In the genomic region with DNA sequence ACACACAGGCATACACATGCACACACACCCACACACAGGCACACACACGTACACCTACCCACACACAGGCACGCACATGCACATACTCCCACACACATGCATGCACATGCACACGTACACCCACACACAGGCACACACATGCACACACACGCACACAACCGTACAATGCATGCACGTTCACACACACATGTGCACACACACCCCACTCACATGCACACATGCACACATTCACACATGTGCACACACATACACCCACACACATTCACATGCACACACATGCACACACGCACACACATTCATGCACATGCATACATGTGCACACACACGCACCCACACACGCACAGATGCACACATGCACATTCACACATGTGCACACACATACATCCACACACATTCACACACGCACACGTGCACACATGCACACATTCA, we compare ENCODE assay signal across 2 cellular contexts.
TF ChIP-seq lines count a peak whose summit lies in the region.

No MANE protein-coding gene starts in this region.

TF ChIP-seq in GM12878, 131 proteins besides CTCF, POLR2A, EP300 and RAD21:
- TF ChIP-seq, protein P1, sequence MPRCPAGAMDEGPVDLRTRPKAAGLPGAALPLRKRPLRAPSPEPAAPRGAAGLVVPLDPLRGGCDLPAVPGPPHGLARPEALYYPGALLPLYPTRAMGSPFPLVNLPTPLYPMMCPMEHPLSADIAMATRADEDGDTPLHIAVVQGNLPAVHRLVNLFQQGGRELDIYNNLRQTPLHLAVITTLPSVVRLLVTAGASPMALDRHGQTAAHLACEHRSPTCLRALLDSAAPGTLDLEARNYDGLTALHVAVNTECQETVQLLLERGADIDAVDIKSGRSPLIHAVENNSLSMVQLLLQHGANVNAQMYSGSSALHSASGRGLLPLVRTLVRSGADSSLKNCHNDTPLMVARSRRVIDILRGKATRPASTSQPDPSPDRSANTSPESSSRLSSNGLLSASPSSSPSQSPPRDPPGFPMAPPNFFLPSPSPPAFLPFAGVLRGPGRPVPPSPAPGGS (IDR thresholded peaks at IDR 0.05; ENCODE audit: borderline replicate concordance, insufficient read depth, low read depth, low read length, poor library complexity, severe bottlenecking): peak; percentile 90
- no peak for TF ChIP-seq TCF7 (IDR thresholded peaks at IDR 0.05; ENCODE audit: borderline replicate concordance)
- TF ChIP-seq, protein P2, sequence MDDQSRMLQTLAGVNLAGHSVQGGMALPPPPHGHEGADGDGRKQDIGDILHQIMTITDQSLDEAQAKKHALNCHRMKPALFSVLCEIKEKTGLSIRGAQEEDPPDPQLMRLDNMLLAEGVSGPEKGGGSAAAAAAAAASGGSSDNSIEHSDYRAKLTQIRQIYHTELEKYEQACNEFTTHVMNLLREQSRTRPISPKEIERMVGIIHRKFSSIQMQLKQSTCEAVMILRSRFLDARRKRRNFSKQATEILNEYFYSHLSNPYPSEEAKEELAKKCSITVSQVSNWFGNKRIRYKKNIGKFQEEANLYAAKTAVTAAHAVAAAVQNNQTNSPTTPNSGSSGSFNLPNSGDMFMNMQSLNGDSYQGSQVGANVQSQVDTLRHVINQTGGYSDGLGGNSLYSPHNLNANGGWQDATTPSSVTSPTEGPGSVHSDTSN (IDR thresholded peaks at IDR 0.05; ENCODE audit: insufficient replicate concordance, low read depth, low read length): peak; percentile 34
- TF ChIP-seq NR2C1 (IDR thresholded peaks at IDR 0.05): no peak
- TF ChIP-seq SRF (IDR thresholded peaks at IDR 0.05; ENCODE audit: low read depth in 2 of 2, low read length in 2 of 2): no peak
- no peak for TF ChIP-seq ZNF207 (IDR thresholded peaks at IDR 0.05; ENCODE audit: borderline replicate concordance)
- TF ChIP-seq HDGF (IDR thresholded peaks at IDR 0.05): peak; percentile 81; the same call in 1 of the 2 replicates
- TF ChIP-seq, protein P3, sequence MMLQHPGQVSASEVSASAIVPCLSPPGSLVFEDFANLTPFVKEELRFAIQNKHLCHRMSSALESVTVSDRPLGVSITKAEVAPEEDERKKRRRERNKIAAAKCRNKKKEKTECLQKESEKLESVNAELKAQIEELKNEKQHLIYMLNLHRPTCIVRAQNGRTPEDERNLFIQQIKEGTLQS (IDR thresholded peaks at IDR 0.05; ENCODE audit: borderline replicate concordance, extremely low read depth, low read depth, low read length): no peak
- TF ChIP-seq, protein P4, sequence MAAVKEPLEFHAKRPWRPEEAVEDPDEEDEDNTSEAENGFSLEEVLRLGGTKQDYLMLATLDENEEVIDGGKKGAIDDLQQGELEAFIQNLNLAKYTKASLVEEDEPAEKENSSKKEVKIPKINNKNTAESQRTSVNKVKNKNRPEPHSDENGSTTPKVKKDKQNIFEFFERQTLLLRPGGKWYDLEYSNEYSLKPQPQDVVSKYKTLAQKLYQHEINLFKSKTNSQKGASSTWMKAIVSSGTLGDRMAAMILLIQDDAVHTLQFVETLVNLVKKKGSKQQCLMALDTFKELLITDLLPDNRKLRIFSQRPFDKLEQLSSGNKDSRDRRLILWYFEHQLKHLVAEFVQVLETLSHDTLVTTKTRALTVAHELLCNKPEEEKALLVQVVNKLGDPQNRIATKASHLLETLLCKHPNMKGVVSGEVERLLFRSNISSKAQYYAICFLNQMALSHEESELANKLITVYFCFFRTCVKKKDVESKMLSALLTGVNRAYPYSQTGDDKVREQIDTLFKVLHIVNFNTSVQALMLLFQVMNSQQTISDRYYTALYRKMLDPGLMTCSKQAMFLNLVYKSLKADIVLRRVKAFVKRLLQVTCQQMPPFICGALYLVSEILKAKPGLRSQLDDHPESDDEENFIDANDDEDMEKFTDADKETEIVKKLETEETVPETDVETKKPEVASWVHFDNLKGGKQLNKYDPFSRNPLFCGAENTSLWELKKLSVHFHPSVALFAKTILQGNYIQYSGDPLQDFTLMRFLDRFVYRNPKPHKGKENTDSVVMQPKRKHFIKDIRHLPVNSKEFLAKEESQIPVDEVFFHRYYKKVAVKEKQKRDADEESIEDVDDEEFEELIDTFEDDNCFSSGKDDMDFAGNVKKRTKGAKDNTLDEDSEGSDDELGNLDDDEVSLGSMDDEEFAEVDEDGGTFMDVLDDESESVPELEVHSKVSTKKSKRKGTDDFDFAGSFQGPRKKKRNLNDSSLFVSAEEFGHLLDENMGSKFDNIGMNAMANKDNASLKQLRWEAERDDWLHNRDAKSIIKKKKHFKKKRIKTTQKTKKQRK (IDR thresholded peaks at IDR 0.05; ENCODE audit: low read depth, low read length): no peak
- no peak for TF ChIP-seq CHD2 (IDR thresholded peaks at IDR 0.05; ENCODE audit: borderline replicate concordance, low read depth, low read length)
- no peak for TF ChIP-seq ZNF384 (IDR thresholded peaks at IDR 0.05; ENCODE audit: borderline replicate concordance, low read depth, low read length)
- no peak for TF ChIP-seq SUZ12 (IDR thresholded peaks at IDR 0.05; ENCODE audit: unreplicated experiment)

TF ChIP-seq in SK-N-SH treated with all-trans-retinoic acid at 6 μM for 48 hours, 23 proteins besides CTCF, POLR2A, EP300 and RAD21:
- TF ChIP-seq ESRRG (CRISPR knock-in tag; IDR thresholded peaks at IDR 0.05) (no peak), GLIS3 (CRISPR knock-in tag; IDR thresholded peaks at IDR 0.05) (no peak), ZFP30 (CRISPR knock-in tag; IDR thresholded peaks at IDR 0.05) (no peak), ARNTL (CRISPR knock-in tag; IDR thresholded peaks at IDR 0.05; ENCODE audit: borderline replicate concordance, low read depth) (no peak), ZFP3 (CRISPR knock-in tag; IDR thresholded peaks at IDR 0.05) (no peak)
- TF ChIP-seq, protein P5, sequence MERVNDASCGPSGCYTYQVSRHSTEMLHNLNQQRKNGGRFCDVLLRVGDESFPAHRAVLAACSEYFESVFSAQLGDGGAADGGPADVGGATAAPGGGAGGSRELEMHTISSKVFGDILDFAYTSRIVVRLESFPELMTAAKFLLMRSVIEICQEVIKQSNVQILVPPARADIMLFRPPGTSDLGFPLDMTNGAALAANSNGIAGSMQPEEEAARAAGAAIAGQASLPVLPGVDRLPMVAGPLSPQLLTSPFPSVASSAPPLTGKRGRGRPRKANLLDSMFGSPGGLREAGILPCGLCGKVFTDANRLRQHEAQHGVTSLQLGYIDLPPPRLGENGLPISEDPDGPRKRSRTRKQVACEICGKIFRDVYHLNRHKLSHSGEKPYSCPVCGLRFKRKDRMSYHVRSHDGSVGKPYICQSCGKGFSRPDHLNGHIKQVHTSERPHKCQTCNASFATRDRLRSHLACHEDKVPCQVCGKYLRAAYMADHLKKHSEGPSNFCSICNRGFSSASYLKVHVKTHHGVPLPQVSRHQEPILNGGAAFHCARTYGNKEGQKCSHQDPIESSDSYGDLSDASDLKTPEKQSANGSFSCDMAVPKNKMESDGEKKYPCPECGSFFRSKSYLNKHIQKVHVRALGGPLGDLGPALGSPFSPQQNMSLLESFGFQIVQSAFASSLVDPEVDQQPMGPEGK (CRISPR knock-in tag; IDR thresholded peaks at IDR 0.05; ENCODE audit: borderline replicate concordance): no peak
